Comparison of ENCODE assay signal across 24 cellular contexts in the genomic region with DNA sequence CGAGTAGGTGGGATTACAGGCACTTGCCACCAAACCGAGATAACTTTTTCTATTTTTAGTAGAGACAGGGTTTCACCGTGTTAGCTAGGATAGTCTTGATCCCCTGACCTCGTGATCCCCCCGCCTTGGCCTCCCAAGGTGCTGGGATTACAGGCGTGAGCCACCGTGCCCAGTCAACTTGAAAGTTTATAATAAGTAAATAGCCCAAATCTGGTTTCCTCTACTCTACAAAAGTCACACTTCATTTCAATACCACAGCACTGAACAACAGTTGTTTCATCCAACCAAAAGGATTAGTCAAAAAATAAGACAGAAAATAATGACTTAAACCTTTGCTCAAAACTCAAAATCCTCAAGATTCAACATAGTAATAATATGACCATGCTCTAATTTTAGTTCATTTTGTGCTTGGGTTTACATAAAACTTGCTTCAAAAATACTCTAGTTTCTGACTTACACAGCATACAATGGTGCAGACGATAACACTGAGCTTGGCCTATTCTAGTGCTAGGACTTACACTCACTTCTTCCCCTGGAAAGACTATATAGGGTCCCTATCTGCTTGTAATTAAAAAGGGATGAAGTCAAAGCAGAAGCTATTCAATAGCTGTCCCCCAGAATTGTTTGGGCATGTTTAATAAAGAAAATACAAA. TPM values are rescaled to one million over a fixed set of nuclear protein-coding genes. Genes with fewer than 3 reads are reported as not detected.
A peak's percentile ranks its signal among the peaks of the same experiment; 100 is the strongest.
DNase-seq lines count a peak whose midpoint lies in the region; ATAC-seq, FAIRE-seq and TF ChIP-seq lines count a peak whose summit lies in the region.
"Had no signal": no experiment of that assay in that cellular context is flagged by ENCODE, and none has a peak within 500 bp of the region (broad histone marks: within the 10 kb centered on the region; RNA-seq: fewer than 3 reads in every experiment).

No MANE protein-coding gene starts in this region.

- DNase-seq in activated CD4-positive, alpha-beta memory T cell treated with anti-CD3 and anti-CD28 coated beads for 36 hours, result peak; percentile 70
- DNase-seq in activated CD4-positive, alpha-beta memory T cell treated with anti-CD3 and anti-CD28 coated beads, Interleukin-2, amount 10 ng/mL, durations not matched to agents 7 days and 5 days, result no peak
- DNase-seq in endothelial cell of umbilical vein (ENCODE audit: low read depth, low spot score), result no peak
- DNase-seq in WTC11 (ENCODE audit: low spot score), result no peak
- DNase-seq in COR-L47 (lab: John Stamatoyannopoulos, UW), result no peak
- DNase-seq in hypothalamus (lab: John Stamatoyannopoulos, UW), result no peak
- DNase-seq: activated naive CD4-positive, alpha-beta T cell treated with anti-CD3 and anti-CD28 coated beads, Interleukin-2, amount 10 ng/mL, durations not matched to agents 7 days and 5 days; DND-41; HCEC 1CT; left lung; naive thymus-derived CD4-positive, alpha-beta T cell; NCI-H1436; occipital lobe; PC-9; SHP77; T1000; testis; uterus had no signal

- POLR2A ChIA-PET in activated CD4-positive, alpha-beta memory T cell treated with anti-CD3 and anti-CD28 coated beads for 36 hours (lab: Charles Lee), result interaction anchor here (1.0 kb wide), 1 partner anchor 12 kb away, joined by 3 read pairs; no protein-coding TSS in a partner anchor
- POLR2A ChIA-PET in activated CD4-positive, alpha-beta memory T cell treated with anti-CD3 and anti-CD28 coated beads, Interleukin-2, amount 10 ng/mL, durations not matched to agents 7 days and 5 days (lab: Charles Lee), result interaction anchor here (1.0 kb wide), 1 partner anchor 136 kb away, joined by 3 read pairs; the partner anchor contains the start of gene SYNCRIP
- POLR2A ChIA-PET in endothelial cell of umbilical vein (lab: Charles Lee), result no interaction called here
- POLR2A ChIA-PET in WTC11 (lab: Charles Lee), result no interaction called here

- TF ChIP-seq CTCF in endothelial cell of umbilical vein (IDR thresholded peaks at IDR 0.05; ENCODE audit: extremely low read depth in 1 of 2, insufficient read depth in 1 of 2, low read depth in 1 of 2, low read length in 2 of 2) (no peak), WTC11 (IDR thresholded peaks at IDR 0.05) (no peak)

- peaks cover 29% of the 10 kb centered on the region for H3K36me3 Mint-ChIP-seq in activated CD4-positive, alpha-beta memory T cell treated with anti-CD3 and anti-CD28 coated beads for 36 hours
- peaks cover 43% of the 10 kb centered on the region for H3K36me3 Mint-ChIP-seq in activated CD4-positive, alpha-beta memory T cell treated with anti-CD3 and anti-CD28 coated beads, Interleukin-2, amount 10 ng/mL, durations not matched to agents 7 days and 5 days (ENCODE audit: low read depth)
- H3K36me3 Mint-ChIP-seq in WTC11, result peaks cover 15% of the 10 kb centered on the region

- peak; percentile 47 for ATAC-seq in GM19035 (IDR thresholded peaks at IDR 0.05; ENCODE audit: unreplicated experiment)
- ATAC-seq in HG03442 (IDR thresholded peaks at IDR 0.05; ENCODE audit: unreplicated experiment), result peak; percentile 72
- ATAC-seq in WTC11, result no peak
- ATAC-seq: left lung; naive thymus-derived CD4-positive, alpha-beta T cell; stimulated activated memory B cell treated with anti-CD40 and anti-IgM and Interleukin-4, amounts not matched to agents 10 μg/mL and 1 μg/mL and 100 μg/mL, for 72 hours had no signal

- H3K27ac Mint-ChIP-seq in activated CD4-positive, alpha-beta memory T cell treated with anti-CD3 and anti-CD28 coated beads for 36 hours, result peak overlapping the region; percentile 4
- no peak overlapping the region for H3K27ac Mint-ChIP-seq in activated CD4-positive, alpha-beta memory T cell treated with anti-CD3 and anti-CD28 coated beads, Interleukin-2, amount 10 ng/mL, durations not matched to agents 7 days and 5 days
- no peak overlapping the region for H3K27ac Mint-ChIP-seq in WTC11
- H3K27ac Mint-ChIP-seq: activated naive CD4-positive, alpha-beta T cell treated with anti-CD3 and anti-CD28 coated beads, Interleukin-2, amount 10 ng/mL, durations not matched to agents 7 days and 5 days; stimulated activated memory B cell treated with anti-CD40 and anti-IgM and Interleukin-4, amounts not matched to agents 10 μg/mL and 1 μg/mL and 100 μg/mL, for 72 hours had no signal

- H3K4me3 ChIP-seq in endothelial cell of umbilical vein (replicated peaks in 1 of 3; ENCODE audit: insufficient read depth in 1 of 3, low read depth in 1 of 3, low read length in 3 of 3), result no peak overlapping the region
- H3K4me3 ChIP-seq: ascending aorta, left lung, PC-9, testis, uterus had no signal

- no peaks in the 10 kb centered on the region for H3K27me3 Mint-ChIP-seq in activated CD4-positive, alpha-beta memory T cell treated with anti-CD3 and anti-CD28 coated beads for 36 hours
- H3K27me3 Mint-ChIP-seq in activated CD4-positive, alpha-beta memory T cell treated with anti-CD3 and anti-CD28 coated beads, Interleukin-2, amount 10 ng/mL, durations not matched to agents 7 days and 5 days, result no peaks in the 10 kb centered on the region
- H3K27me3 Mint-ChIP-seq in WTC11 (ENCODE audit: low read depth), result no peaks in the 10 kb centered on the region
- H3K27me3 Mint-ChIP-seq: activated naive CD4-positive, alpha-beta T cell treated with anti-CD3 and anti-CD28 coated beads, Interleukin-2, amount 10 ng/mL, durations not matched to agents 7 days and 5 days; naive thymus-derived CD4-positive, alpha-beta T cell; stimulated activated memory B cell treated with anti-CD40 and anti-IgM and Interleukin-4, amounts not matched to agents 10 μg/mL and 1 μg/mL and 100 μg/mL, for 72 hours had no signal

- no peak overlapping the region for H2AFZ ChIP-seq in endothelial cell of umbilical vein (ENCODE audit: low read depth, low read length)
- H2AFZ ChIP-seq: PC-9 had no signal

- BruUV-seq in endothelial cell of umbilical vein (replicated peaks; lab: Mats Ljungman, UMichigan), result no TSS peak

- no peak overlapping the region for H3K27ac ChIP-seq in endothelial cell of umbilical vein (ENCODE audit: insufficient read depth, low read depth, low read length)
- H3K27ac ChIP-seq: ascending aorta, KMS-11, left lung, PC-9, testis, uterus had no signal

- no peaks in the 10 kb centered on the region for H3K9me3 ChIP-seq in endothelial cell of umbilical vein (replicated peaks; ENCODE audit: control insufficient read depth, insufficient read depth, low read length)
- H3K9me3 ChIP-seq: ascending aorta, left lung, testis, uterus had no signal

- H3K9me3 Mint-ChIP-seq in activated CD4-positive, alpha-beta memory T cell treated with anti-CD3 and anti-CD28 coated beads for 36 hours, result no peaks in the 10 kb centered on the region
- H3K9me3 Mint-ChIP-seq in activated CD4-positive, alpha-beta memory T cell treated with anti-CD3 and anti-CD28 coated beads, Interleukin-2, amount 10 ng/mL, durations not matched to agents 7 days and 5 days, result no peaks in the 10 kb centered on the region
- H3K9me3 Mint-ChIP-seq in WTC11, result no peaks in the 10 kb centered on the region
- H3K9me3 Mint-ChIP-seq: activated naive CD4-positive, alpha-beta T cell treated with anti-CD3 and anti-CD28 coated beads, Interleukin-2, amount 10 ng/mL, durations not matched to agents 7 days and 5 days; naive thymus-derived CD4-positive, alpha-beta T cell; stimulated activated memory B cell treated with anti-CD40 and anti-IgM and Interleukin-4, amounts not matched to agents 10 μg/mL and 1 μg/mL and 100 μg/mL, for 72 hours had no signal

- peaks cover 5 to 6% of the 10 kb centered on the region in 2 experiments for H3K36me3 ChIP-seq in endothelial cell of umbilical vein (ENCODE audit: control insufficient read depth in 2 of 2, extremely low read depth in 1 of 2, insufficient read depth in 2 of 2, low read length in 2 of 2)
- H3K36me3 ChIP-seq: uterus had no signal

- H3K4me1 Mint-ChIP-seq in activated CD4-positive, alpha-beta memory T cell treated with anti-CD3 and anti-CD28 coated beads for 36 hours (ENCODE audit: low read depth), result peaks cover 10% of the 10 kb centered on the region
- peaks cover 9% of the 10 kb centered on the region for H3K4me1 Mint-ChIP-seq in activated CD4-positive, alpha-beta memory T cell treated with anti-CD3 and anti-CD28 coated beads, Interleukin-2, amount 10 ng/mL, durations not matched to agents 7 days and 5 days
- no peaks in the 10 kb centered on the region for H3K4me1 Mint-ChIP-seq in WTC11
- H3K4me1 Mint-ChIP-seq: activated naive CD4-positive, alpha-beta T cell treated with anti-CD3 and anti-CD28 coated beads, Interleukin-2, amount 10 ng/mL, durations not matched to agents 7 days and 5 days; stimulated activated memory B cell treated with anti-CD40 and anti-IgM and Interleukin-4, amounts not matched to agents 10 μg/mL and 1 μg/mL and 100 μg/mL, for 72 hours had no signal

- H3K79me2 ChIP-seq in endothelial cell of umbilical vein (ENCODE audit: control insufficient read depth, insufficient read depth, low read length), result no peaks in the 10 kb centered on the region

- H3K4me1 ChIP-seq in endothelial cell of umbilical vein (ENCODE audit: control insufficient read depth, extremely low read depth, insufficient read depth, low read length), result no peaks in the 10 kb centered on the region
- H3K4me1 ChIP-seq: ascending aorta, left lung, testis, uterus had no signal

- FAIRE-seq in endothelial cell of umbilical vein (lab: Jason Lieb, UNC), result peak; percentile 62
- FAIRE-seq: GM12891 had no signal

- no peak for TF ChIP-seq POLR2A in endothelial cell of umbilical vein (IDR thresholded peaks at IDR 0.05; ENCODE audit: low read depth, low read length)

- dilution Hi-C loops in endothelial cell of umbilical vein (cut with MboI; ENCODE audit: extremely low pct_ligation_motif_present, low sequenced_read_pairs), result no loop called here

- no peaks in the 10 kb centered on the region for H3K9me1 ChIP-seq in endothelial cell of umbilical vein (replicated peaks; ENCODE audit: control insufficient read depth, extremely low read depth, insufficient read depth, low read length)

- H3K9ac ChIP-seq in endothelial cell of umbilical vein (replicated peaks; ENCODE audit: extremely low read depth, insufficient read depth, low read length), result no peak overlapping the region
- H3K9ac ChIP-seq: KMS-11 had no signal

- H3K27me3 ChIP-seq in endothelial cell of umbilical vein (ENCODE audit: control insufficient read depth in 2 of 2, insufficient read depth in 2 of 2, low read length in 2 of 2), result no peaks in the 10 kb centered on the region
- H3K27me3 ChIP-seq: ascending aorta, left lung, testis, uterus had no signal

- CTCF ChIA-PET in activated CD4-positive, alpha-beta memory T cell treated with anti-CD3 and anti-CD28 coated beads for 36 hours (lab: Charles Lee), result interaction anchor here (1.3 to 2.9 kb wide), 4 partner anchors 23 to 152 kb away, joined by 3 to 15 read pairs (median 5); no protein-coding TSS in a partner anchor
- CTCF ChIA-PET in activated CD4-positive, alpha-beta memory T cell treated with anti-CD3 and anti-CD28 coated beads, Interleukin-2, amount 10 ng/mL, durations not matched to agents 7 days and 5 days (lab: Charles Lee), result interaction anchor here (0.6 to 1.1 kb wide), 3 partner anchors 8 to 24 kb away, joined by 3 to 5 read pairs (median 4); no protein-coding TSS in a partner anchor
- CTCF ChIA-PET in endothelial cell of umbilical vein (lab: Charles Lee), result interaction anchor here (0.7 to 2.6 kb wide), 5 partner anchors 14 to 30 kb away, joined by 3 to 9 read pairs (median 4); no protein-coding TSS in a partner anchor
- CTCF ChIA-PET in WTC11 (lab: Charles Lee), result no interaction called here

- no peaks in the 10 kb centered on the region for H4K20me1 ChIP-seq in endothelial cell of umbilical vein (replicated peaks; ENCODE audit: control insufficient read depth, extremely low read depth, insufficient read depth, low read length)

- intact Hi-C loops in activated CD4-positive, alpha-beta memory T cell treated with anti-CD3 and anti-CD28 coated beads for 36 hours (cut with micrococcal nuclease), result loop anchor here (1.0 kb wide), 3 partner anchors 10 to 164 kb away; no protein-coding TSS in a partner anchor
- intact Hi-C loops in endothelial cell of umbilical vein (cut with micrococcal nuclease), result no loop called here

- no peak overlapping the region for H3K4me3 Mint-ChIP-seq in activated CD4-positive, alpha-beta memory T cell treated with anti-CD3 and anti-CD28 coated beads for 36 hours
- H3K4me3 Mint-ChIP-seq in activated CD4-positive, alpha-beta memory T cell treated with anti-CD3 and anti-CD28 coated beads, Interleukin-2, amount 10 ng/mL, durations not matched to agents 7 days and 5 days, result no peak overlapping the region
- H3K4me3 Mint-ChIP-seq in WTC11, result no peak overlapping the region
- H3K4me3 Mint-ChIP-seq: activated naive CD4-positive, alpha-beta T cell treated with anti-CD3 and anti-CD28 coated beads, Interleukin-2, amount 10 ng/mL, durations not matched to agents 7 days and 5 days; naive thymus-derived CD4-positive, alpha-beta T cell; stimulated activated memory B cell treated with anti-CD40 and anti-IgM and Interleukin-4, amounts not matched to agents 10 μg/mL and 1 μg/mL and 100 μg/mL, for 72 hours had no signal

- no peak overlapping the region for H3K4me2 ChIP-seq in endothelial cell of umbilical vein (ENCODE audit: insufficient read depth, low read length)
- H3K4me2 ChIP-seq: KMS-11, PC-9 had no signal

RNA-seq across cellular contexts. Expression of gene NT5E, which starts 56.7 kb away (rescaled TPM):
- 1 to 10 TPM; 3.7 to 3.8 TPM for total RNA-seq in activated CD4-positive, alpha-beta memory T cell treated with anti-CD3 and anti-CD28 coated beads for 36 hours
- 1 to 10 TPM; 2.4 to 3.4 TPM for total RNA-seq in activated CD4-positive, alpha-beta memory T cell treated with anti-CD3 and anti-CD28 coated beads, Interleukin-2, amount 10 ng/mL, durations not matched to agents 7 days and 5 days
- total RNA-seq in endothelial cell of umbilical vein (48.2 and 115 TPM in 2 replicates), WTC11 (2021) (0.62 to 0.94 TPM (median 0.81 TPM) in 3 replicates)
- polyA plus RNA-seq in endothelial cell of umbilical vein, result 59.3 and 110 TPM in 2 replicates
- polyA plus RNA-seq in endothelial cell of umbilical vein (2011; cell fraction: cytosol; rRNA removed), result 59.9 and 64.0 TPM in 2 replicates
- 35.1 and 40.4 TPM in 2 replicates for polyA plus RNA-seq in endothelial cell of umbilical vein (2011; cell fraction: nucleus; rRNA removed)
- polyA plus RNA-seq in endothelial cell of umbilical vein (2012), result 47.0 and 83.3 TPM in 2 replicates
- 78.0 and 90.7 TPM in 2 replicates for polyA minus RNA-seq in endothelial cell of umbilical vein
- 4.2 TPM for polyA minus RNA-seq in endothelial cell of umbilical vein (2011; cell fraction: cytosol; rRNA and poly(A)+ RNA removed)
- polyA minus RNA-seq in endothelial cell of umbilical vein (2011; cell fraction: nucleus; rRNA and poly(A)+ RNA removed), result 41.8 and 43.6 TPM in 2 replicates

Comparison
In these comparisons a context has a peak if more than half of its experiments do, and no peak if none do; other contexts are left out.
1. RNA of gene NT5E, which starts 56.7 kb away (total RNA-seq): 48.2 to 115 TPM in endothelial cell of umbilical vein; 3.7 to 3.8 TPM in activated CD4-positive, alpha-beta memory T cell treated with anti-CD3 and anti-CD28 coated beads for 36 hours, 2.4 to 3.4 TPM in activated CD4-positive, alpha-beta memory T cell treated with anti-CD3 and anti-CD28 coated beads, Interleukin-2, amount 10 ng/mL, durations not matched to agents 7 days and 5 days and 0.62 to 0.94 TPM in WTC11; every median in the first group is over 10 times any median in the second.
2. POLR2A ChIA-PET loops: an anchor here in activated CD4-positive, alpha-beta memory T cell treated with anti-CD3 and anti-CD28 coated beads for 36 hours (1.0 kb wide) and activated CD4-positive, alpha-beta memory T cell treated with anti-CD3 and anti-CD28 coated beads, Interleukin-2, amount 10 ng/mL, durations not matched to agents 7 days and 5 days (1.0 kb wide); none called in endothelial cell of umbilical vein and WTC11.